In genomic region chr2:198053173-198053572, GRCh38 we compare ENCODE assay signal across 20 cellular contexts.
"Had no signal": no experiment of that assay in that cellular context is flagged by ENCODE, and none has a peak within 500 bp of the region (broad histone marks: within the 10 kb centered on the region; RNA-seq: fewer than 3 reads in every experiment).

No MANE protein-coding gene starts in this region.

- H3K27me3 Mint-ChIP-seq: activated B cell treated with CpG ODN at 0.5 μM for 24 hours; activated CD4-positive, alpha-beta T cell treated with anti-CD3 and anti-CD28 coated beads for 36 hours; activated naive CD4-positive, alpha-beta T cell treated with anti-CD3 and anti-CD28 coated beads, Interleukin-2, amount 10 ng/mL, durations not matched to agents 7 days and 5 days; memory B cell; naive thymus-derived CD4-positive, alpha-beta T cell had no signal

- H3K36me3 ChIP-seq: sigmoid colon, SJSA1, upper lobe of right lung had no signal

- H3K4me1 Mint-ChIP-seq: activated B cell treated with CpG ODN at 0.5 μM for 24 hours; activated naive CD4-positive, alpha-beta T cell treated with anti-CD3 and anti-CD28 coated beads, Interleukin-2, amount 10 ng/mL, durations not matched to agents 7 days and 5 days; memory B cell; neural crest cell; stimulated activated naive B cell treated with anti-CD40 and anti-IgM and Interleukin-4, amounts not matched to agents 10 μg/mL and 1 μg/mL and 100 μg/mL, for 72 hours had no signal

- FAIRE-seq: bronchial epithelial cell had no signal

- H3K27ac Mint-ChIP-seq: activated B cell treated with CpG ODN at 0.5 μM for 24 hours; activated naive CD4-positive, alpha-beta T cell treated with anti-CD3 and anti-CD28 coated beads, Interleukin-2, amount 10 ng/mL, durations not matched to agents 7 days and 5 days; memory B cell; stimulated activated naive B cell treated with anti-CD40 and anti-IgM and Interleukin-4, amounts not matched to agents 10 μg/mL and 1 μg/mL and 100 μg/mL, for 72 hours had no signal

- H3K36me3 Mint-ChIP-seq: activated naive CD4-positive, alpha-beta T cell treated with anti-CD3 and anti-CD28 coated beads, Interleukin-2, amount 10 ng/mL, durations not matched to agents 7 days and 5 days; memory B cell; stimulated activated naive B cell treated with anti-CD40 and anti-IgM and Interleukin-4, amounts not matched to agents 10 μg/mL and 1 μg/mL and 100 μg/mL, for 72 hours had no signal

- H3K9me3 ChIP-seq: mucosa of descending colon, sigmoid colon, SJSA1, upper lobe of right lung had no signal

- H3K4me1 ChIP-seq: sigmoid colon, SJSA1, upper lobe of right lung had no signal

- ATAC-seq: activated CD4-positive, alpha-beta T cell treated with anti-CD3 and anti-CD28 coated beads for 36 hours; mucosa of descending colon; naive thymus-derived CD4-positive, alpha-beta T cell; stimulated activated naive B cell treated with anti-CD40 and anti-IgM and Interleukin-4, amounts not matched to agents 10 μg/mL and 1 μg/mL and 100 μg/mL, for 72 hours; upper lobe of right lung had no signal

- H3K9me3 Mint-ChIP-seq: activated B cell treated with CpG ODN at 0.5 μM for 24 hours; activated naive CD4-positive, alpha-beta T cell treated with anti-CD3 and anti-CD28 coated beads, Interleukin-2, amount 10 ng/mL, durations not matched to agents 7 days and 5 days; memory B cell; neural crest cell had no signal

- H3K4me3 Mint-ChIP-seq: activated B cell treated with CpG ODN at 0.5 μM for 24 hours; activated CD4-positive, alpha-beta T cell treated with anti-CD3 and anti-CD28 coated beads for 36 hours; activated naive CD4-positive, alpha-beta T cell treated with anti-CD3 and anti-CD28 coated beads, Interleukin-2, amount 10 ng/mL, durations not matched to agents 7 days and 5 days; memory B cell; naive thymus-derived CD4-positive, alpha-beta T cell; neural crest cell; stimulated activated naive B cell treated with anti-CD40 and anti-IgM and Interleukin-4, amounts not matched to agents 10 μg/mL and 1 μg/mL and 100 μg/mL, for 72 hours had no signal

- H3K4me3 ChIP-seq: mucosa of descending colon, sigmoid colon, SJSA1, upper lobe of right lung had no signal

- H3K27ac ChIP-seq: sigmoid colon, SJSA1, upper lobe of right lung had no signal

- DNase-seq: activated B cell treated with CpG ODN at 0.5 μM for 24 hours; activated CD4-positive, alpha-beta T cell treated with anti-CD3 and anti-CD28 coated beads for 36 hours; activated CD4-positive, alpha-beta T cell treated with anti-CD3 and anti-CD28 coated beads, Interleukin-2, amount 50 U/mL, for 48 hours; activated effector memory CD4-positive, alpha-beta T cell treated with anti-CD3 and anti-CD28 coated beads, Interleukin-2, amount 50 U/mL, for 16 hours; activated naive CD4-positive, alpha-beta T cell treated with anti-CD3 and anti-CD28 coated beads, Interleukin-2, amount 10 ng/mL, durations not matched to agents 7 days and 5 days; effector CD8-positive, alpha-beta T cell; erythroblast; foreskin fibroblast; mucosa of descending colon; naive thymus-derived CD4-positive, alpha-beta T cell; sigmoid colon; stimulated activated CD4-positive, alpha-beta T cell treated with anti-CD3 and anti-CD28 coated beads, Interleukin-2, amount 100 ng/mL, for 48 hours; stimulated activated CD8-positive, alpha-beta memory T cell treated with anti-CD3 and anti-CD28 coated beads, Interleukin-4, amount 100 ng/mL, for 48 hours; stimulated activated naive B cell treated with anti-CD40 and anti-IgM and Interleukin-4, amounts not matched to agents 10 μg/mL and 1 μg/mL and 100 μg/mL, for 72 hours; T1000; upper lobe of right lung had no signal

- H3K27me3 ChIP-seq: sigmoid colon, SJSA1, upper lobe of right lung had no signal
